In genomic region chr2:72743481-72743880, GRCh38 we compare ENCODE assay signal across 17 cellular contexts.
DNase-seq lines count a peak whose midpoint lies in the region; ATAC-seq, FAIRE-seq and TF ChIP-seq lines count a peak whose summit lies in the region.
"Had no signal": no experiment of that assay in that cellular context is flagged by ENCODE, and none has a peak within 500 bp of the region (broad histone marks: within the 10 kb centered on the region; RNA-seq: fewer than 3 reads in every experiment).

No MANE protein-coding gene starts in this region.

- no peak overlapping the region for H3K9ac ChIP-seq in HepG2 (ENCODE audit: insufficient read depth, low read depth, low read length)

- H3K9me3 ChIP-seq in HepG2 (ENCODE audit: low read length) (no peaks in the 10 kb centered on the region), suprapubic skin (no peaks in the 10 kb centered on the region), WERI-Rb-1 (ENCODE audit: severe bottlenecking) (no peaks in the 10 kb centered on the region)
- H3K9me3 ChIP-seq: Caco-2 had no signal

- no peak overlapping the region for H2AFZ ChIP-seq in HepG2 (ENCODE audit: low read length)

- no peaks in the 10 kb centered on the region for H3K79me2 ChIP-seq in HepG2 (ENCODE audit: insufficient read depth, low read length)

- no peak for TF ChIP-seq POLR2A in HepG2 (IDR thresholded peaks at IDR 0.05; ENCODE audit: insufficient read depth in 1 of 2, low read depth in 2 of 2, low read length in 2 of 2)
- TF ChIP-seq POLR2A in suprapubic skin (IDR thresholded peaks at IDR 0.05), result no peak

- H4K20me1 ChIP-seq in HepG2 (ENCODE audit: insufficient read depth, low read length), result no peaks in the 10 kb centered on the region

- TF ChIP-seq CTCF in bronchial epithelial cell (IDR thresholded peaks at IDR 0.05; ENCODE audit: insufficient read depth, low read length, severe bottlenecking) (no peak), foreskin keratinocyte (conservative IDR thresholded peaks at IDR 0.05) (no peak), HepG2 (CRISPR knock-in tag; IDR thresholded peaks at IDR 0.05) (no peak), suprapubic skin (IDR thresholded peaks at IDR 0.05) (no peak), WERI-Rb-1 (IDR thresholded peaks at IDR 0.05; ENCODE audit: low read depth, low read length) (no peak)

- peaks cover 14% of the 10 kb centered on the region for H3K4me1 ChIP-seq in foreskin keratinocyte
- peaks cover 21% of the 10 kb centered on the region for H3K4me1 ChIP-seq in HepG2 (ENCODE audit: insufficient read depth, low read length)
- peaks cover 3% of the 10 kb centered on the region for H3K4me1 ChIP-seq in suprapubic skin

- ATAC-seq in foreskin keratinocyte, result peak; percentile 39
- ATAC-seq in HepG2, result peak; percentile 63

- H3K27ac ChIP-seq in foreskin keratinocyte (no peak overlapping the region), HepG2 (ENCODE audit: extremely low read length, insufficient read depth, low read length) (no peak overlapping the region), suprapubic skin (no peak overlapping the region), WERI-Rb-1 (no peak overlapping the region)

- WGBS in HepG2 (ENCODE audit: low lambda C conversion rate), result 50% methylated on average over 2 of the region's 2 CpGs
- 89% methylated on average over 2 of the region's 2 CpGs for WGBS in suprapubic skin

- BruUV-seq in HepG2 (replicated peaks; lab: Mats Ljungman, UMichigan), result no TSS peak

- POLR2A ChIA-PET in HepG2 (lab: Yijun Ruan, JAX), result no interaction called here

- TF ChIP-seq RAD21 in HepG2 (CRISPR knock-in tag; IDR thresholded peaks at IDR 0.05), result no peak

- intact Hi-C loops in HepG2 (cut with micrococcal nuclease; ENCODE audit: unreplicated experiment), result loop anchor here (5.0 kb wide), 1 partner anchor 806 kb away; no protein-coding TSS in a partner anchor

- no peak for FAIRE-seq in bronchial epithelial cell (lab: Jason Lieb, UNC)
- no peak for FAIRE-seq in HepG2 (lab: Jason Lieb, UNC)
- FAIRE-seq: GM12891 had no signal

- H3K27me3 ChIP-seq in bronchial epithelial cell (ENCODE audit: control insufficient read depth, insufficient read depth, low read length) (no peaks in the 10 kb centered on the region), foreskin keratinocyte (no peaks in the 10 kb centered on the region), HepG2 (ENCODE audit: control insufficient read depth in 1 of 2, insufficient read depth in 2 of 2, low read length in 2 of 2) (no peaks in the 10 kb centered on the region), suprapubic skin (no peaks in the 10 kb centered on the region), WERI-Rb-1 (ENCODE audit: insufficient read depth, low read depth, severe bottlenecking) (no peaks in the 10 kb centered on the region)

- no peak overlapping the region for H3K4me2 ChIP-seq in HepG2 (ENCODE audit: low read depth, low read length)

- no peak overlapping the region for H3K4me3 ChIP-seq in bronchial epithelial cell (ENCODE audit: low read depth, low read length)
- H3K4me3 ChIP-seq in HepG2 (replicated peaks in 1 of 3; ENCODE audit: insufficient read depth in 1 of 3, low read depth in 2 of 3, low read length in 3 of 3), result no peak overlapping the region
- no peak overlapping the region for H3K4me3 ChIP-seq in suprapubic skin
- H3K4me3 ChIP-seq in WERI-Rb-1 (ENCODE audit: low read depth, low read length), result no peak overlapping the region

- CTCF ChIA-PET in HepG2 (lab: Yijun Ruan, JAX; ENCODE audit: low intra/inter-chr PET ratio, low total read pairs), result no interaction called here

- H3K36me3 ChIP-seq in bronchial epithelial cell (ENCODE audit: control insufficient read depth, insufficient read depth, low read length), result peaks cover 1% of the 10 kb centered on the region
- no peaks in the 10 kb centered on the region for H3K36me3 ChIP-seq in HepG2 (replicated peaks in 1 of 2; ENCODE audit: control insufficient read depth in 1 of 2, insufficient read depth in 2 of 2, low read length in 2 of 2)
- H3K36me3 ChIP-seq in suprapubic skin, result no peaks in the 10 kb centered on the region
- no peaks in the 10 kb centered on the region; the same call in 1 of the 2 replicates for H3K36me3 ChIP-seq in WERI-Rb-1

- TF ChIP-seq EP300 in HepG2 (IDR thresholded peaks at IDR 0.05; ENCODE audit: low read depth in 2 of 2, low read length in 2 of 2) (peak in 1 of 2 experiments; percentile 69; a peak in 2 of 4 replicates), HepG2 (CRISPR knock-in tag; IDR thresholded peaks at IDR 0.05; ENCODE audit: borderline replicate concordance) (no peak), suprapubic skin (IDR thresholded peaks at IDR 0.05) (no peak)

- in situ Hi-C loops in HepG2 (cut with HindIII; ENCODE audit: extremely low pct_ligation_motif_present, low pct_unique_long_range_greater_than_20kb), result loop anchor here (5.0 to 25.0 kb wide), 3 partner anchors 159 to 1206 kb away; no protein-coding TSS in a partner anchor

- DNase-seq in SIG-M5 treated with dmso at 0.1 percent for 504 hours (lab: John Stamatoyannopoulos, UW; ENCODE audit: unreplicated experiment) (peak; percentile 3), SIG-M5 (lab: John Stamatoyannopoulos, UW) (no peak), bronchial epithelial cell (ENCODE audit: low read depth) (peak; percentile 69), foreskin keratinocyte (no peak), HepG2 (ENCODE audit: low spot score) (peak; percentile 79), suprapubic skin (ENCODE audit: low spot score in 2 of 2) (no peak), WERI-Rb-1 (no peak), COR-L47 (lab: John Stamatoyannopoulos, UW) (no peak)
- DNase-seq: 8988T; C1 segment of cervical spinal cord; Caco-2; CD4-positive, alpha-beta memory T cell; DMS153; DMS79 treated with DMSO at 0.1 percent for 48 hours; GF-D8; GOT3 had no signal

TF ChIP-seq in HepG2, 621 proteins besides CTCF, POLR2A, EP300 and RAD21 (continues in another document):
- TF ChIP-seq SAFB2 (CRISPR knock-in tag; IDR thresholded peaks at IDR 0.05; ENCODE audit: borderline replicate concordance, low read depth), result no peak
- TF ChIP-seq THRA (CRISPR knock-in tag; IDR thresholded peaks at IDR 0.05; ENCODE audit: borderline replicate concordance), result peak; percentile 70; the same call in 1 of the 2 replicates
- no peak for TF ChIP-seq SOX13 (IDR thresholded peaks at IDR 0.05)
- peak in 1 of 2 experiments; percentile 66; a peak in 1 of 4 replicates for TF ChIP-seq SOX13 (CRISPR knock-in tag; conservative IDR thresholded peaks at IDR 0.05 in 1 of 2, IDR thresholded peaks at IDR 0.05 in 1 of 2)
- peak; percentile 51; the same call in 1 of the 2 replicates for TF ChIP-seq ZNF792 (CRISPR knock-in tag; IDR thresholded peaks at IDR 0.05)
- peak; percentile 94 for TF ChIP-seq RARA (CRISPR knock-in tag; IDR thresholded peaks at IDR 0.05)
- TF ChIP-seq ZNF788 (CRISPR knock-in tag; IDR thresholded peaks at IDR 0.05; ENCODE audit: borderline replicate concordance), result no peak
- TF ChIP-seq MTF1 (CRISPR knock-in tag; IDR thresholded peaks at IDR 0.05), result no peak
- peak; percentile 81 for TF ChIP-seq RXRB (CRISPR knock-in tag; IDR thresholded peaks at IDR 0.05; ENCODE audit: borderline replicate concordance)
- peak; percentile 98 for TF ChIP-seq SKI (IDR thresholded peaks at IDR 0.05; ENCODE audit: partially characterized antibody)
- TF ChIP-seq FOXA3 (CRISPR knock-in tag; IDR thresholded peaks at IDR 0.05), result peak; percentile 61
- peak; percentile 82; the same call in 1 of the 2 replicates for TF ChIP-seq SKIL (CRISPR knock-in tag; IDR thresholded peaks at IDR 0.05; ENCODE audit: borderline replicate concordance)

Comparison
In these comparisons a context has a peak if more than half of its experiments do, and no peak if none do; other contexts are left out.
1. DNase-seq: peak in SIG-M5 treated with dmso at 0.1 percent for 504 hours (single experiment), bronchial epithelial cell (single experiment) and HepG2 (single experiment); none in SIG-M5 (single experiment), foreskin keratinocyte (0 of 2), suprapubic skin (0 of 2), WERI-Rb-1 (single experiment) and COR-L47 (single experiment).